Comparison of ENCODE assay signal across 13 cellular contexts in the genomic region with DNA sequence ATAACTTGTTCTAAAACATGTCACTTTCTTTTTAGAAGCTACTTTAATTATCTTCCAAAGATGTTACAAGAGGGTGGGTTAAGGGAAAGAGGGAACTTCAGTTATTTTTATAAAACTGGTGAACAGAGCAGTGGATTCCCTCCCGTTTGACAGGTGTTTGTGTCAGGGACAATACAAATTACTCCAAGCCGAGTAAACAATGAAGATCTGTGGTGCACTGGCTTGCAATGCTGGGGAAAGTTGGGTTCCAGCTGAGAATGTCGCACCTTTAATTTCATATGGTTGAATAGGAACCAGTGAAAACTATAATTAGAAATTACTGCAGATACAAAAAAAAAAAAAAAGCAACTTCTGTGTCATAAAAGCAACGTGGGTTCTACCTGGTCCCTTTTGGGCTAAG.
DNase-seq lines count a peak whose midpoint lies in the region.
"Had no signal": no experiment of that assay in that cellular context is flagged by ENCODE, and none has a peak within 500 bp of the region (broad histone marks: within the 10 kb centered on the region; RNA-seq: fewer than 3 reads in every experiment).

No MANE protein-coding gene starts in this region.

- peak; percentile 24 for DNase-seq in DMS53 (lab: John Stamatoyannopoulos, UW)
- no peak for DNase-seq in DMS53 treated with DMSO at 0.1 percent for 48 hours (lab: John Stamatoyannopoulos, UW; ENCODE audit: unreplicated experiment)
- DNase-seq in COLO668 (lab: John Stamatoyannopoulos, UW; ENCODE audit: unreplicated experiment): peak; percentile 8
- peak; percentile 51 for DNase-seq in NCI-H1417 treated with DMSO at 0.1 percent for 48 hours (lab: John Stamatoyannopoulos, UW)
- peak; percentile 8 for DNase-seq in myocyte (ENCODE audit: low read depth)
- no peak for DNase-seq in activated CD8-positive, alpha-beta memory T cell treated with anti-CD3 and anti-CD28 coated beads for 24 hours
- no peak for DNase-seq in T1000 (lab: John Stamatoyannopoulos, UW)
- DNase-seq: Calu3; CD8-positive, alpha-beta memory T cell; DMS 273 treated with DMSO at 0.1 percent for 48 hours; DMS79 treated with DMSO at 0.1 percent for 48 hours; EL; GDM1 had no signal

Comparison
In these comparisons a context has a peak if more than half of its experiments do, and no peak if none do; other contexts are left out.
1. DNase-seq: peak in DMS53 (single experiment), COLO668 (single experiment), NCI-H1417 treated with DMSO at 0.1 percent for 48 hours (single experiment) and myocyte (single experiment); none in DMS53 treated with DMSO at 0.1 percent for 48 hours (single experiment), activated CD8-positive, alpha-beta memory T cell treated with anti-CD3 and anti-CD28 coated beads for 24 hours (single experiment) and T1000 (single experiment).